Comparison of ENCODE assay signal across 12 cellular contexts in the genomic region with DNA sequence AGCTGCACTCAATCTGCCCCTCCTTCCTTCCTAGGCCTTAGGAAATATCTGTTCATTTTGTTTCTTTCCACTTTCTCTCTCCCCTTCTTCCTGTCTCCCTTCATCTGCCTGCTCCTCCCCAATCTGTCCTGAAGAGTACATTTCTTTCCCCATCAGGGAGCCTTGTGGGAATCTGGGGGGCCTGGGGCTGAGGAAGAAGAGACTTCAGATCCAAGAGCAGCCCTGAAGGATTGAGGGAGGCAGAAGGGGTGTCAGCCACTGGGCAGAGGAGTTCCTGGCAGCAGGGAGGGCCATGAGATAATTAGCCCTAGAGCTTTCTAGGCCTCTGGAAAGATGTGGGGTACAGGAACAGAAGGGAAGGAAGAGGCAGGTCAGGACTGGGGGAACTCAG. TPM values are rescaled to one million over a fixed set of nuclear protein-coding genes. Genes with fewer than 3 reads are reported as not detected.
A peak's percentile ranks its signal among the peaks of the same experiment; 100 is the strongest.
DNase-seq lines count a peak whose midpoint lies in the region; ATAC-seq and TF ChIP-seq lines count a peak whose summit lies in the region.
"Had no signal": no experiment of that assay in that cellular context is flagged by ENCODE, and none has a peak within 500 bp of the region (broad histone marks: within the 10 kb centered on the region; RNA-seq: fewer than 3 reads in every experiment).

No MANE protein-coding gene starts in this region.

- no peak for TF ChIP-seq POLR2A in sigmoid colon (IDR thresholded peaks at IDR 0.05)

- H3K27ac Mint-ChIP-seq in activated naive CD4-positive, alpha-beta T cell treated with anti-CD3 and anti-CD28 coated beads, Interleukin-2, amount 10 ng/mL, durations not matched to agents 7 days and 5 days, result no peak overlapping the region
- H3K27ac Mint-ChIP-seq: effector memory CD8-positive, alpha-beta T cell had no signal

- H3K4me3 ChIP-seq in left ventricle myocardium inferior (no peak overlapping the region), sigmoid colon (no peak overlapping the region)
- H3K4me3 ChIP-seq: HAP-1 had no signal

- no peaks in the 10 kb centered on the region for H3K36me3 ChIP-seq in left ventricle myocardium inferior
- no peaks in the 10 kb centered on the region for H3K36me3 ChIP-seq in sigmoid colon
- H3K36me3 ChIP-seq: HAP-1 had no signal

- H3K9me3 ChIP-seq in left ventricle myocardium inferior (replicated peaks) (no peaks in the 10 kb centered on the region), sigmoid colon (no peaks in the 10 kb centered on the region)
- H3K9me3 ChIP-seq: HAP-1 had no signal

- H3K27ac ChIP-seq in left ventricle myocardium inferior (replicated peaks), result peak overlapping the region; percentile 91
- peak overlapping the region; percentile 73 to 77 (median 75) for H3K27ac ChIP-seq in sigmoid colon

- intact Hi-C loops in left ventricle myocardium inferior (cut with micrococcal nuclease) (no loop called here), Right ventricle myocardium inferior (cut with DNase I) (no loop called here), left colon (cut with DNase I, micrococcal nuclease) (no loop called here), sigmoid colon (cut with DNase I) (no loop called here)

- no peak for TF ChIP-seq EP300 in sigmoid colon (IDR thresholded peaks at IDR 0.05)

- H3K4me1 ChIP-seq in left ventricle myocardium inferior (peaks cover 54% of the 10 kb centered on the region), sigmoid colon (peaks cover 0 to 42% (median 26%) of the 10 kb centered on the region in 4 donors)
- H3K4me1 ChIP-seq: HAP-1 had no signal

- DNase-seq in left ventricle myocardium inferior (no peak), Right ventricle myocardium inferior (ENCODE audit: missing footprints) (no peak), left colon (peak in 1 of 2 donors; percentile 27), sigmoid colon (peak; percentile 39), hepatic stellate cell (ENCODE audit: low spot score) (no peak), amygdala (lab: John Stamatoyannopoulos, UW) (no peak), GM13977 (ENCODE audit: low spot score) (no peak)
- no peak for DNase-seq in activated naive CD4-positive, alpha-beta T cell treated with anti-CD3 and anti-CD28 coated beads, Interleukin-2, amount 10 ng/mL, durations not matched to agents 7 days and 5 days
- DNase-seq: effector memory CD8-positive, alpha-beta T cell; NCI-H1092 treated with DMSO at 0.1 percent for 48 hours; NCI-H748 treated with DMSO at 0.1 percent for 48 hours had no signal

- peaks cover 22% of the 10 kb centered on the region for H3K27me3 ChIP-seq in left ventricle myocardium inferior (ENCODE audit: low read depth)
- H3K27me3 ChIP-seq in sigmoid colon, result peaks cover 0 to 4% (median 0%) of the 10 kb centered on the region in 3 donors

- H3K36me3 Mint-ChIP-seq in activated naive CD4-positive, alpha-beta T cell treated with anti-CD3 and anti-CD28 coated beads, Interleukin-2, amount 10 ng/mL, durations not matched to agents 7 days and 5 days, result no peaks in the 10 kb centered on the region

- H3K9me3 Mint-ChIP-seq in activated naive CD4-positive, alpha-beta T cell treated with anti-CD3 and anti-CD28 coated beads, Interleukin-2, amount 10 ng/mL, durations not matched to agents 7 days and 5 days, result no peaks in the 10 kb centered on the region
- H3K9me3 Mint-ChIP-seq: effector memory CD8-positive, alpha-beta T cell had no signal

- H3K4me3 Mint-ChIP-seq in activated naive CD4-positive, alpha-beta T cell treated with anti-CD3 and anti-CD28 coated beads, Interleukin-2, amount 10 ng/mL, durations not matched to agents 7 days and 5 days, result no peak overlapping the region
- H3K4me3 Mint-ChIP-seq: effector memory CD8-positive, alpha-beta T cell had no signal

- in situ Hi-C loops in GM13977 (cut with MboI; ENCODE audit: low pct_unique_long_range_greater_than_20kb, low sequenced_read_pairs, unreplicated experiment), result no loop called here

- ATAC-seq in Right ventricle myocardium inferior (no peak), left colon (peak; percentile 5)
- ATAC-seq: effector memory CD8-positive, alpha-beta T cell had no signal

- H3K27me3 Mint-ChIP-seq in activated naive CD4-positive, alpha-beta T cell treated with anti-CD3 and anti-CD28 coated beads, Interleukin-2, amount 10 ng/mL, durations not matched to agents 7 days and 5 days, result peaks cover 50% of the 10 kb centered on the region

- no peaks in the 10 kb centered on the region for H3K4me1 Mint-ChIP-seq in activated naive CD4-positive, alpha-beta T cell treated with anti-CD3 and anti-CD28 coated beads, Interleukin-2, amount 10 ng/mL, durations not matched to agents 7 days and 5 days

- CTCF ChIA-PET in activated naive CD4-positive, alpha-beta T cell treated with anti-CD3 and anti-CD28 coated beads, Interleukin-2, amount 10 ng/mL, durations not matched to agents 7 days and 5 days (lab: Charles Lee), result no interaction called here

- TF ChIP-seq CTCF in left ventricle myocardium inferior (IDR thresholded peaks at IDR 0.05; ENCODE audit: borderline replicate concordance) (no peak), sigmoid colon (IDR thresholded peaks at IDR 0.05) (no peak), GM13977 (IDR thresholded peaks at IDR 0.05; ENCODE audit: extremely low read depth, insufficient read depth, missing control alignments) (no peak)

RNA-seq across cellular contexts. Expression of a gene that starts 24.4 kb away (rescaled TPM):
- 23.7 TPM for total RNA-seq in left ventricle myocardium inferior
- 34.5 TPM for total RNA-seq in Right ventricle myocardium inferior
- total RNA-seq in left colon, result 100 to 1,000 TPM; 180 to 189 TPM
- total RNA-seq in sigmoid colon, result 10 to 100 TPM; 23.5 to 44.3 (median 41.2) TPM
- 10 to 100 TPM; 51.2 to 94.3 (median 74.7) TPM for polyA plus RNA-seq in sigmoid colon

RNA-seq across cellular contexts. Expression of a gene that starts 48.5 kb away (rescaled TPM):
- total RNA-seq in left ventricle myocardium inferior, result not detected
- not detected for total RNA-seq in Right ventricle myocardium inferior
- total RNA-seq in left colon, result 1 to 10 TPM; 6.1 to 8.6 TPM
- total RNA-seq in sigmoid colon, result 1 to 10 TPM in 3 of 4 donors, under 1 TPM in 1; 0.33 to 6.9 (median 1.1) TPM
- polyA plus RNA-seq in sigmoid colon, result 1 to 10 TPM; 6.0 to 8.5 (median 7.2) TPM

RNA-seq across cellular contexts. Expression of a gene that starts 53.5 kb away (rescaled TPM):
- total RNA-seq in left ventricle myocardium inferior (not detected), Right ventricle myocardium inferior (0.19 TPM), left colon (1 to 10 TPM; 1.9 to 2.0 TPM), sigmoid colon (not detected)
- 1 to 10 TPM in 2 of 3 donors, under 1 TPM in 1; 0.92 to 1.8 (median 1.3) TPM for polyA plus RNA-seq in sigmoid colon
